Comparison of ENCODE assay signal across 14 cellular contexts in the genomic region with DNA sequence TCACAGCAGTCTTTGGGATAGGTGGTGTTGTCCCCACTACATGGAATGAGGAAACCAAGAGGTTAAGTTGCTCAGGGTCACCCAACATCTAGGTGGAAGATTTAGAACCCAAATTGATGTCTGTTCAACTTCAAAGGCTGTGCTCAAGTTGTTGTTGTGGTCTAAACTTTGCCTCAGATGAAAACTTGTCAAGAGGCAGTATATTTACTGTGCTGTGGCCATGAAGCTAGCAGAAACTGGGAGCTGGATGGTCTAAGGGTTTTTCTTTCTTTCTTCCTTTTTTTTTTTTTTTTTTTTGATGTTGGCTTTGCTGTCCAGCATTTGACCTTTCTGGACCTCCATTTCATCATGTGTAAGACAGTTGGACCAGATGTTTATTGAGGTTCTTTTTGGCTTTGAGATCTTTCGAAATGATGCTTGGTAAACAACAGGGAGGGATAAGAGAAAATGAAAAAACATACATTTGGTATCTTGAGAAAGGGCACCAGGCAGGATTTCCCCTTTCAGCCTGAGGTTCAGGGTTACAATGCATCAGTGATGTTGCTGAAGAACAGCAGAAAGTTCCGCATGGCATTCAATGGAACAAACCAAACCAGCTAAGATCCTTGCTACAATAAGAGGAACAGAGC.
DNase-seq lines count a peak whose midpoint lies in the region; ATAC-seq lines count a peak whose summit lies in the region.
"Had no signal": no experiment of that assay in that cellular context is flagged by ENCODE, and none has a peak within 500 bp of the region (broad histone marks: within the 10 kb centered on the region; RNA-seq: fewer than 3 reads in every experiment).

No MANE protein-coding gene starts in this region.

- no peaks in the 10 kb centered on the region for H3K27me3 Mint-ChIP-seq in activated CD4-positive, alpha-beta T cell treated with anti-CD3 and anti-CD28 coated beads, Interleukin-2, amount 10 ng/mL, durations not matched to agents 24 days and 14 days
- H3K27me3 Mint-ChIP-seq in activated CD4-positive, alpha-beta T cell treated with anti-CD3 and anti-CD28 coated beads for 36 hours, result no peaks in the 10 kb centered on the region
- H3K27me3 Mint-ChIP-seq in T-cell, result no peaks in the 10 kb centered on the region
- no peaks in the 10 kb centered on the region for H3K27me3 Mint-ChIP-seq in naive thymus-derived CD4-positive, alpha-beta T cell

- no peak overlapping the region for H3K4me3 ChIP-seq in naive thymus-derived CD4-positive, alpha-beta T cell (ENCODE audit: low read length)

- H3K9me3 ChIP-seq in naive thymus-derived CD4-positive, alpha-beta T cell (ENCODE audit: control insufficient read depth in 2 of 3, low read length in 3 of 3), result no peaks in the 10 kb centered on the region

- peaks cover 7% of the 10 kb centered on the region in 2 donors for H3K4me1 ChIP-seq in naive thymus-derived CD4-positive, alpha-beta T cell (ENCODE audit: control insufficient read depth in 2 of 2, insufficient read depth in 2 of 2, low read length in 2 of 2)

- no peaks in the 10 kb centered on the region for H3K36me3 ChIP-seq in naive thymus-derived CD4-positive, alpha-beta T cell (ENCODE audit: control insufficient read depth in 2 of 3, insufficient read depth in 3 of 3, low read length in 3 of 3)

- intact Hi-C loops in activated CD4-positive, alpha-beta T cell treated with anti-CD3 and anti-CD28 coated beads, Interleukin-2, amount 10 ng/mL, durations not matched to agents 24 days and 14 days (cut with micrococcal nuclease), result no loop called here
- intact Hi-C loops in activated CD4-positive, alpha-beta T cell treated with anti-CD3 and anti-CD28 coated beads for 36 hours (cut with DNase I, micrococcal nuclease), result loop anchor here in 1 of 2 experiments (10.0 kb wide), 1 partner anchor 48 kb away; no protein-coding TSS in a partner anchor
- intact Hi-C loops in naive thymus-derived CD4-positive, alpha-beta T cell (cut with micrococcal nuclease), result loop anchor here in 1 of 2 donors (10.0 kb wide), 2 partner anchors 48 to 288 kb away; a partner anchor contains a TSS

- POLR2A ChIA-PET in activated CD4-positive, alpha-beta T cell treated with anti-CD3 and anti-CD28 coated beads for 36 hours (lab: Charles Lee), result no interaction called here
- POLR2A ChIA-PET in T-cell (lab: Charles Lee), result interaction anchor here (0.6 to 0.7 kb wide), 3 partner anchors 26 to 166 kb away, joined by 3 to 4 read pairs (median 3); a partner anchor contains a TSS
- POLR2A ChIA-PET in naive thymus-derived CD4-positive, alpha-beta T cell (lab: Charles Lee), result interaction anchor here (0.9 kb wide), 2 partner anchors 15 to 20 kb away, joined by 3 read pairs; no protein-coding TSS in a partner anchor

- peak overlapping the region; percentile 22 for H3K4me3 Mint-ChIP-seq in activated CD4-positive, alpha-beta T cell treated with anti-CD3 and anti-CD28 coated beads, Interleukin-2, amount 10 ng/mL, durations not matched to agents 24 days and 14 days
- H3K4me3 Mint-ChIP-seq in activated CD4-positive, alpha-beta T cell treated with anti-CD3 and anti-CD28 coated beads for 36 hours, result no peak overlapping the region
- peak overlapping the region in 1 of 3 donors; percentile 40 for H3K4me3 Mint-ChIP-seq in T-cell
- peak overlapping the region in 6 of 10 donors; percentile 45 to 72 (median 61) for H3K4me3 Mint-ChIP-seq in naive thymus-derived CD4-positive, alpha-beta T cell

- CTCF ChIA-PET in activated CD4-positive, alpha-beta T cell treated with anti-CD3 and anti-CD28 coated beads for 36 hours (lab: Charles Lee), result interaction anchor here (0.6 kb wide), 1 partner anchor 596 kb away, joined by 4 read pairs; no protein-coding TSS in a partner anchor
- CTCF ChIA-PET in T-cell (lab: Charles Lee), result interaction anchor here in 1 of 2 donors (0.6 kb wide), 1 partner anchor 18 kb away, joined by 4 read pairs; no protein-coding TSS in a partner anchor
- CTCF ChIA-PET in naive thymus-derived CD4-positive, alpha-beta T cell (lab: Charles Lee), result no interaction called here

- no peaks in the 10 kb centered on the region for H3K9me3 Mint-ChIP-seq in activated CD4-positive, alpha-beta T cell treated with anti-CD3 and anti-CD28 coated beads, Interleukin-2, amount 10 ng/mL, durations not matched to agents 24 days and 14 days
- H3K9me3 Mint-ChIP-seq in activated CD4-positive, alpha-beta T cell treated with anti-CD3 and anti-CD28 coated beads for 36 hours (ENCODE audit: low read depth), result no peaks in the 10 kb centered on the region
- H3K9me3 Mint-ChIP-seq in T-cell, result no peaks in the 10 kb centered on the region
- peaks cover 0 to 2% (median 0%) of the 10 kb centered on the region in 11 donors for H3K9me3 Mint-ChIP-seq in naive thymus-derived CD4-positive, alpha-beta T cell

- peak; percentile 59 for DNase-seq in activated CD4-positive, alpha-beta T cell treated with anti-CD3 and anti-CD28 coated beads, Interleukin-2, amount 10 ng/mL, durations not matched to agents 24 days and 14 days
- no peak for DNase-seq in activated CD4-positive, alpha-beta T cell treated with anti-CD3 and anti-CD28 coated beads for 36 hours
- DNase-seq in T-cell (no peak), AG08396 (ENCODE audit: low spot score) (no peak)
- DNase-seq in naive thymus-derived CD4-positive, alpha-beta T cell, result no peak
- DNase-seq in stimulated activated naive CD4-positive, alpha-beta T cell (lab: John Stamatoyannopoulos, UW), result no peak
- DNase-seq: activated T-cell treated with anti-CD3 and anti-CD28 coated beads, Interleukin-2, amount 50 U/mL, for 48 hours; DMS153; NCI-H187 treated with DMSO at 0.1 percent for 48 hours; NCI-H748 treated with DMSO at 0.1 percent for 48 hours; SHP77 treated with DMSO at 0.1 percent for 48 hours; small intestine had no signal

- ATAC-seq in activated CD4-positive, alpha-beta T cell treated with anti-CD3 and anti-CD28 coated beads for 36 hours, result no peak
- ATAC-seq in GM21786 (IDR thresholded peaks at IDR 0.05; ENCODE audit: unreplicated experiment), result peak; percentile 47
- no peak for ATAC-seq in T-cell (replicated peaks in 1 of 4)
- ATAC-seq in naive thymus-derived CD4-positive, alpha-beta T cell, result peak; percentile 36
- no peak for ATAC-seq in GM18861 (IDR thresholded peaks at IDR 0.05; ENCODE audit: unreplicated experiment)

- H3K4me1 Mint-ChIP-seq in activated CD4-positive, alpha-beta T cell treated with anti-CD3 and anti-CD28 coated beads, Interleukin-2, amount 10 ng/mL, durations not matched to agents 24 days and 14 days, result peaks cover 24% of the 10 kb centered on the region
- peaks cover 28% of the 10 kb centered on the region for H3K4me1 Mint-ChIP-seq in activated CD4-positive, alpha-beta T cell treated with anti-CD3 and anti-CD28 coated beads for 36 hours
- H3K4me1 Mint-ChIP-seq in T-cell, result peaks cover 23 to 55% (median 47%) of the 10 kb centered on the region in 3 donors
- peaks cover 24 to 57% (median 44%) of the 10 kb centered on the region in 7 donors for H3K4me1 Mint-ChIP-seq in naive thymus-derived CD4-positive, alpha-beta T cell

- H3K27ac Mint-ChIP-seq in activated CD4-positive, alpha-beta T cell treated with anti-CD3 and anti-CD28 coated beads, Interleukin-2, amount 10 ng/mL, durations not matched to agents 24 days and 14 days, result peak overlapping the region; percentile 81
- no peak overlapping the region for H3K27ac Mint-ChIP-seq in activated CD4-positive, alpha-beta T cell treated with anti-CD3 and anti-CD28 coated beads for 36 hours
- peak overlapping the region; percentile 82 to 87 for H3K27ac Mint-ChIP-seq in T-cell
- peak overlapping the region in 4 of 9 donors; percentile 38 to 91 (median 68) for H3K27ac Mint-ChIP-seq in naive thymus-derived CD4-positive, alpha-beta T cell

- H3K27me3 ChIP-seq in naive thymus-derived CD4-positive, alpha-beta T cell (ENCODE audit: control insufficient read depth in 2 of 2, insufficient read depth in 2 of 2, low read length in 2 of 2), result no peaks in the 10 kb centered on the region

- no peaks in the 10 kb centered on the region for H3K36me3 Mint-ChIP-seq in activated CD4-positive, alpha-beta T cell treated with anti-CD3 and anti-CD28 coated beads, Interleukin-2, amount 10 ng/mL, durations not matched to agents 24 days and 14 days (ENCODE audit: low read depth)
- no peaks in the 10 kb centered on the region for H3K36me3 Mint-ChIP-seq in activated CD4-positive, alpha-beta T cell treated with anti-CD3 and anti-CD28 coated beads for 36 hours (ENCODE audit: low read depth)
- no peaks in the 10 kb centered on the region for H3K36me3 Mint-ChIP-seq in T-cell
- peaks cover 0 to 15% (median 0%) of the 10 kb centered on the region in 5 donors for H3K36me3 Mint-ChIP-seq in naive thymus-derived CD4-positive, alpha-beta T cell

- H3K27ac ChIP-seq in naive thymus-derived CD4-positive, alpha-beta T cell (ENCODE audit: low read depth, low read length), result no peak overlapping the region

Comparison
In these comparisons a context has a peak if more than half of its experiments do, and no peak if none do; other contexts are left out.
1. ATAC-seq: peak in GM21786 (single experiment) and naive thymus-derived CD4-positive, alpha-beta T cell (single experiment); none in activated CD4-positive, alpha-beta T cell treated with anti-CD3 and anti-CD28 coated beads for 36 hours (single experiment), T-cell (0 of 4) and GM18861 (single experiment).